ENCODE assay signal across 28 cellular contexts in genomic region chr1:205565799-205566198, GRCh38.
DNase-seq lines count a peak whose midpoint lies in the region; ATAC-seq and TF ChIP-seq lines count a peak whose summit lies in the region.
"Had no signal": no experiment of that assay in that cellular context is flagged by ENCODE, and none has a peak within 500 bp of the region (broad histone marks: within the 10 kb centered on the region; RNA-seq: fewer than 3 reads in every experiment).

No MANE protein-coding gene starts in this region.

- H3K27ac ChIP-seq in mucosa of rectum (ENCODE audit: low read depth in 2 of 2, low read length in 2 of 2) (peak overlapping the region; percentile 39 to 75), caudate nucleus (ENCODE audit: low read depth, low read length) (no peak overlapping the region)
- H3K27ac ChIP-seq: ascending aorta, gastroesophageal sphincter, psoas muscle, thoracic aorta had no signal

- peak; percentile 46 to 61 for DNase-seq in Caco-2
- DNase-seq in DMS53 treated with DMSO at 0.1 percent for 48 hours (lab: John Stamatoyannopoulos, UW; ENCODE audit: unreplicated experiment), result peak; percentile 12
- DNase-seq in NCI-H69 (lab: John Stamatoyannopoulos, UW), result peak; percentile 78
- DNase-seq in caudate nucleus (lab: John Stamatoyannopoulos, UW), result no peak
- DNase-seq: activated CD8-positive, alpha-beta T cell treated with anti-CD3 and anti-CD28 coated beads for 36 hours; activated naive CD4-positive, alpha-beta T cell treated with anti-CD3 and anti-CD28 coated beads, Interleukin-2, amount 50 U/mL, for 16 hours; activated T-cell treated with anti-CD3 and anti-CD28 coated beads, Interleukin-2, amount 50 U/mL, for 48 hours; CD4-positive, alpha-beta memory T cell; DND-41; effector memory CD4-positive, alpha-beta T cell; HCEC 1CT; NCI-H2081 treated with DMSO at 0.1 percent for 48 hours; NCI-H82; OCI-M1; psoas muscle; stimulated activated CD4-positive, alpha-beta T cell treated with anti-CD3 and anti-CD28 coated beads, Interleukin-2, amount 100 ng/mL, for 24 hours; stimulated activated naive CD4-positive, alpha-beta T cell; T1000 had no signal

- peaks cover 14% of the 10 kb centered on the region for H3K9me3 Mint-ChIP-seq in Caco-2 (ENCODE audit: unreplicated experiment)

- ATAC-seq in GM21360 (IDR thresholded peaks at IDR 0.05; ENCODE audit: unreplicated experiment) (no peak), GM21367 (IDR thresholded peaks at IDR 0.05; ENCODE audit: unreplicated experiment) (no peak)
- ATAC-seq: activated CD4-positive, CD25-positive, alpha-beta regulatory T cell treated with anti-CD3 and anti-CD28 coated beads, Interleukin-2, amount 50 U/mL, for 24 hours; activated CD8-positive, alpha-beta T cell treated with anti-CD3 and anti-CD28 coated beads for 36 hours; esophagus mucosa; gastroesophageal sphincter; GM12878; psoas muscle had no signal

- no TSS peak for BruUV-seq in Caco-2 (replicated peaks; lab: Mats Ljungman, UMichigan)

- intact Hi-C loops in Caco-2 (cut with micrococcal nuclease; ENCODE audit: unreplicated experiment), result no loop called here

- H3K4me1 Mint-ChIP-seq in Caco-2 (ENCODE audit: low read depth, unreplicated experiment), result peaks cover 17% of the 10 kb centered on the region

- CTCF ChIA-PET in Caco-2 (lab: Charles Lee), result interaction anchor here (0.6 to 1.0 kb wide), 4 partner anchors 14 to 80 kb away, joined by 4 to 9 read pairs (median 5); partner anchors contain the start of gene ELK4

- no peak for TF ChIP-seq CTCF in Caco-2 (IDR thresholded peaks at IDR 0.05; ENCODE audit: insufficient read depth in 1 of 2, low read depth in 1 of 2, low read length in 1 of 2, severe bottlenecking in 1 of 2, unreplicated experiment in 1 of 2)

- peak overlapping the region in 1 of 2 donors; percentile 18 for H3K9ac ChIP-seq in mucosa of rectum (ENCODE audit: low read depth in 1 of 2, low read length in 2 of 2)

- H3K27me3 ChIP-seq in Caco-2 (replicated peaks; ENCODE audit: control insufficient read depth, insufficient read depth, low read length), result peaks cover 14% of the 10 kb centered on the region
- H3K27me3 ChIP-seq in mucosa of rectum (ENCODE audit: control insufficient read depth in 2 of 2, insufficient read depth in 2 of 2, low read length in 2 of 2), result peaks cover 2 to 7% of the 10 kb centered on the region in 2 donors

- peaks cover 28% of the 10 kb centered on the region for H3K27me3 Mint-ChIP-seq in Caco-2 (ENCODE audit: insufficient read depth, unreplicated experiment)

- H3K27ac Mint-ChIP-seq in Caco-2 (ENCODE audit: unreplicated experiment), result no peak overlapping the region
- H3K27ac Mint-ChIP-seq: activated CD8-positive, alpha-beta T cell treated with anti-CD3 and anti-CD28 coated beads for 36 hours; CD4-positive, alpha-beta memory T cell had no signal

- H3K4me1 ChIP-seq in Caco-2 (peaks cover 8% of the 10 kb centered on the region), mucosa of rectum (ENCODE audit: control insufficient read depth in 2 of 2, insufficient read depth in 2 of 2, low read length in 2 of 2) (peaks cover 25 to 30% of the 10 kb centered on the region in 2 donors)
- H3K4me1 ChIP-seq: psoas muscle had no signal

- no peaks in the 10 kb centered on the region for H3K36me3 Mint-ChIP-seq in Caco-2 (ENCODE audit: insufficient read depth, unreplicated experiment)
- H3K36me3 Mint-ChIP-seq: CD4-positive, alpha-beta memory T cell had no signal

- H3K36me3 ChIP-seq in Caco-2 (ENCODE audit: control insufficient read depth, insufficient read depth, low read length) (no peaks in the 10 kb centered on the region), mucosa of rectum (ENCODE audit: control insufficient read depth in 2 of 2, insufficient read depth in 2 of 2, low read length in 2 of 2) (no peaks in the 10 kb centered on the region)
- H3K36me3 ChIP-seq: ascending aorta, gastroesophageal sphincter, thoracic aorta had no signal

- H3K4me3 ChIP-seq in Caco-2 (ENCODE audit: low read depth, low read length), result no peak overlapping the region
- no peak overlapping the region for H3K4me3 ChIP-seq in mucosa of rectum (ENCODE audit: low read length in 2 of 2)
- H3K4me3 ChIP-seq: ascending aorta, gastroesophageal sphincter, GM12878, lung, psoas muscle, thoracic aorta had no signal

- H3K9me3 ChIP-seq in Caco-2, result 0 out of 2 replicates have a peak, but pooled peaks cover 4% of the 10 kb centered on the region
- H3K9me3 ChIP-seq in mucosa of rectum (ENCODE audit: control insufficient read depth in 2 of 2, low read length in 2 of 2), result peaks cover 0 to 6% of the 10 kb centered on the region in 2 donors
- H3K9me3 ChIP-seq: psoas muscle had no signal

- POLR2A ChIA-PET in Caco-2 (lab: Charles Lee), result no interaction called here

- no peak overlapping the region for H3K4me3 Mint-ChIP-seq in Caco-2 (ENCODE audit: unreplicated experiment)
- H3K4me3 Mint-ChIP-seq: activated CD8-positive, alpha-beta T cell treated with anti-CD3 and anti-CD28 coated beads for 36 hours; CD4-positive, alpha-beta memory T cell had no signal

Comparison
In these comparisons a context has a peak if more than half of its experiments do, and no peak if none do; other contexts are left out.
1. DNase-seq: peak in Caco-2 (2 of 2), DMS53 treated with DMSO at 0.1 percent for 48 hours (single experiment) and NCI-H69 (single experiment); none in caudate nucleus (0 of 61).